ENCODE assay signal across 8 cellular contexts in the genomic region with DNA sequence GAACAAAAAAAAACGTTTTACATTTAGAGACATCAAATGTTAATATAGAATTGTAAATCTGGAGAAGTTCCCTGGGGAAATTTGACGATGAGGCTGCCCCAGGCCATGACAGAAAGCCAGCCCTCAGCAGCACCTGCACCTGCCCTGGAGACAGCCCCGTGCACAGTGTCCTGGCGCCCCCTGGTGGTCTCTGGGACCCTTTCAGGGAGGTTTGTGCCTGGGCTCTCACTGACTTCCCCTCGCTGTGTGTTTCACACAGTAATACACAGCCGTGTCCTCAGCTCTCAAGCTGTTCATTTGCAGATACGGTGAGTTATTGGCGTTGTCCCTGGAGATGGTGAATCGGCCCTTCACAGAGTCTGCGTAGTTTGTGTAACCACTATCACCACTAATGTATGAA.
DNase-seq lines count a peak whose midpoint lies in the region; ATAC-seq lines count a peak whose summit lies in the region.
"Not testable (repeated sequence)": the region's sequence is repeated elsewhere in the genome, so short reads cannot be mapped to it uniquely, and the experiment has no call there.

No MANE protein-coding gene starts in this region.

- ATAC-seq in GM19035 (IDR thresholded peaks at IDR 0.05; ENCODE audit: unreplicated experiment), result peak; percentile 77
- ATAC-seq in activated CD4-positive, alpha-beta T cell treated with anti-CD3 and anti-CD28 coated beads for 36 hours; activated naive CD8-positive, alpha-beta T cell treated with anti-CD3 and anti-CD28 coated beads, Interleukin-2, amount 10 ng/mL, durations not matched to agents 7 days and 5 days (ENCODE audit: low read depth); stimulated activated naive CD8-positive, alpha-beta T cell treated with anti-CD3 and anti-CD28 coated beads, Interleukin-15, Interleukin-2, amounts not matched to agents 100 U/mL and 50 U/mL, for 24 hours: not testable (repeated sequence)
- ATAC-seq in left lobe of liver, result peak; percentile 51

- peak; percentile 36 for DNase-seq in DMS 273 (lab: John Stamatoyannopoulos, UW; ENCODE audit: unreplicated experiment)
- DNase-seq in LoVo (ENCODE audit: low spot score), result peak; percentile 1
- DNase-seq in NK-92 treated with Interleukin-12 subunit alpha and Interleukin-12 subunit beta, amount 100 ng/mL, for 24 hours (lab: John Stamatoyannopoulos, UW), result peak; percentile 15
- peak; percentile 59 for DNase-seq in activated CD4-positive, alpha-beta T cell treated with anti-CD3 and anti-CD28 coated beads for 36 hours
- DNase-seq in activated naive CD8-positive, alpha-beta T cell treated with anti-CD3 and anti-CD28 coated beads, Interleukin-2, amount 10 ng/mL, durations not matched to agents 7 days and 5 days, result peak; percentile 28
- DNase-seq in left lobe of liver (ENCODE audit: low spot score), result peak; percentile 42
- peak; percentile 21 for DNase-seq in stimulated activated naive CD8-positive, alpha-beta T cell treated with anti-CD3 and anti-CD28 coated beads, Interleukin-15, Interleukin-2, amounts not matched to agents 100 U/mL and 50 U/mL, for 24 hours

- not testable (repeated sequence) for H3K27ac Mint-ChIP-seq in activated CD4-positive, alpha-beta T cell treated with anti-CD3 and anti-CD28 coated beads for 36 hours; activated naive CD8-positive, alpha-beta T cell treated with anti-CD3 and anti-CD28 coated beads, Interleukin-2, amount 10 ng/mL, durations not matched to agents 7 days and 5 days

- not testable (repeated sequence) for H3K36me3 Mint-ChIP-seq in activated CD4-positive, alpha-beta T cell treated with anti-CD3 and anti-CD28 coated beads for 36 hours (ENCODE audit: low read depth); activated naive CD8-positive, alpha-beta T cell treated with anti-CD3 and anti-CD28 coated beads, Interleukin-2, amount 10 ng/mL, durations not matched to agents 7 days and 5 days

- CTCF ChIA-PET in activated CD4-positive, alpha-beta T cell treated with anti-CD3 and anti-CD28 coated beads for 36 hours (lab: Charles Lee), result not testable (repeated sequence)

- not testable (repeated sequence) for H3K4me3 Mint-ChIP-seq in activated CD4-positive, alpha-beta T cell treated with anti-CD3 and anti-CD28 coated beads for 36 hours; activated naive CD8-positive, alpha-beta T cell treated with anti-CD3 and anti-CD28 coated beads, Interleukin-2, amount 10 ng/mL, durations not matched to agents 7 days and 5 days

- not testable (repeated sequence) for H3K9me3 Mint-ChIP-seq in activated CD4-positive, alpha-beta T cell treated with anti-CD3 and anti-CD28 coated beads for 36 hours (ENCODE audit: low read depth); activated naive CD8-positive, alpha-beta T cell treated with anti-CD3 and anti-CD28 coated beads, Interleukin-2, amount 10 ng/mL, durations not matched to agents 7 days and 5 days

- H3K27me3 Mint-ChIP-seq in activated CD4-positive, alpha-beta T cell treated with anti-CD3 and anti-CD28 coated beads for 36 hours; activated naive CD8-positive, alpha-beta T cell treated with anti-CD3 and anti-CD28 coated beads, Interleukin-2, amount 10 ng/mL, durations not matched to agents 7 days and 5 days: not testable (repeated sequence)

- POLR2A ChIA-PET in activated CD4-positive, alpha-beta T cell treated with anti-CD3 and anti-CD28 coated beads for 36 hours (lab: Charles Lee); activated naive CD8-positive, alpha-beta T cell treated with anti-CD3 and anti-CD28 coated beads, Interleukin-2, amount 10 ng/mL, durations not matched to agents 7 days and 5 days (lab: Charles Lee): not testable (repeated sequence)

- intact Hi-C loops in activated CD4-positive, alpha-beta T cell treated with anti-CD3 and anti-CD28 coated beads for 36 hours (cut with DNase I, micrococcal nuclease), result not testable (repeated sequence)

- H3K4me1 Mint-ChIP-seq in activated CD4-positive, alpha-beta T cell treated with anti-CD3 and anti-CD28 coated beads for 36 hours; activated naive CD8-positive, alpha-beta T cell treated with anti-CD3 and anti-CD28 coated beads, Interleukin-2, amount 10 ng/mL, durations not matched to agents 7 days and 5 days: not testable (repeated sequence)

Comparison
In these comparisons a context has a peak if more than half of its experiments do, and no peak if none do; other contexts are left out.
1. DNase-seq: peak in every context shown above with its lines; median percentile 59 in activated CD4-positive, alpha-beta T cell treated with anti-CD3 and anti-CD28 coated beads for 36 hours; 42 in left lobe of liver; 36 in DMS 273; 28 in activated naive CD8-positive, alpha-beta T cell treated with anti-CD3 and anti-CD28 coated beads, Interleukin-2, amount 10 ng/mL, durations not matched to agents 7 days and 5 days; 21 in stimulated activated naive CD8-positive, alpha-beta T cell treated with anti-CD3 and anti-CD28 coated beads, Interleukin-15, Interleukin-2, amounts not matched to agents 100 U/mL and 50 U/mL, for 24 hours; 15 in NK-92 treated with Interleukin-12 subunit alpha and Interleukin-12 subunit beta, amount 100 ng/mL, for 24 hours; 1 in LoVo.